Comparison of ENCODE assay signal across 13 cellular contexts in the genomic region with DNA sequence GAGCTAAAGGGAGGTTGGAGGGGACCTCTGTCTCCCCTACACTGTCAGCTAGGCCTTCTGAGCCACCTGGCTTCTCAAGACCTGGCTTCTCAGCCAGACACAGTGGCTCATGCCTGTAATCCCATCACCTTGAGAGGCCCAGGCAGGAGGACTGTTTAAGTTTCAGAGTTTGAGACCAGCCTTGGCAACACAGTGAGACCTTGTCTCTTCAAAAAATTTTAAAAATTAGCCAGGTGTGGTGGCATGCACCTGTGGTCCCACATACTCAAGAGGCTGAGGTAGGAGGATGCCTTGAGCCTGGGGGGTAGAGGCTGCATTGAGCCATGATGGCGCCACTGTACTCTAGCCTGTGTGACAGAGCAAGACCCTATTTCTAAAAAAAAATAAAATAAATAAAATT. TPM values are rescaled to one million over a fixed set of nuclear protein-coding genes. Genes with fewer than 3 reads are reported as not detected.
DNase-seq lines count a peak whose midpoint lies in the region; ATAC-seq and TF ChIP-seq lines count a peak whose summit lies in the region.
"Had no signal": no experiment of that assay in that cellular context is flagged by ENCODE, and none has a peak within 500 bp of the region (broad histone marks: within the 10 kb centered on the region; RNA-seq: fewer than 3 reads in every experiment).

No MANE protein-coding gene starts in this region.

- peaks cover 99% of the 10 kb centered on the region for H3K4me1 ChIP-seq in CD4-positive, CD25-positive, alpha-beta regulatory T cell (ENCODE audit: control insufficient read depth, insufficient read depth, low read length, poor library complexity, severe bottlenecking)
- H3K4me1 ChIP-seq in HUES6 (ENCODE audit: control insufficient read depth, insufficient read depth, low read length) (peaks cover 36% of the 10 kb centered on the region), mesenchymal stem cell (ENCODE audit: control insufficient read depth, insufficient read depth, low read depth, low read length) (peaks cover 22% of the 10 kb centered on the region)

- no peaks in the 10 kb centered on the region for H3K27me3 Mint-ChIP-seq in CD4-positive, CD25-positive, alpha-beta regulatory T cell
- H3K27me3 Mint-ChIP-seq in activated naive CD8-positive, alpha-beta T cell treated with anti-CD3 and anti-CD28 coated beads for 36 hours, result no peaks in the 10 kb centered on the region
- no peaks in the 10 kb centered on the region for H3K27me3 Mint-ChIP-seq in osteocyte (ENCODE audit: unreplicated experiment)

- no peak for DNase-seq in CD4-positive, CD25-positive, alpha-beta regulatory T cell
- no peak for DNase-seq in activated naive CD8-positive, alpha-beta T cell treated with anti-CD3 and anti-CD28 coated beads for 36 hours
- DNase-seq in mesenchymal stem cell (no peak), osteocyte (ENCODE audit: extremely low spot score, unreplicated experiment) (no peak), SW 1271 (lab: John Stamatoyannopoulos, UW) (no peak), G401 (ENCODE audit: low spot score) (no peak)
- DNase-seq: foreskin melanocyte, kidney, NCI-H1092, retina had no signal

- H2AFZ ChIP-seq in mesenchymal stem cell (ENCODE audit: low read depth, low read length), result no peak overlapping the region

- no peak for ATAC-seq in CD4-positive, CD25-positive, alpha-beta regulatory T cell (ENCODE audit: low read depth in 2 of 2)
- no peak for ATAC-seq in GM18498 (IDR thresholded peaks at IDR 0.05; ENCODE audit: unreplicated experiment)

- H3K79me1 ChIP-seq in mesenchymal stem cell (replicated peaks; ENCODE audit: low read length, poor library complexity, severe bottlenecking), result peaks cover 7% of the 10 kb centered on the region

- H2BK15ac ChIP-seq in mesenchymal stem cell (ENCODE audit: low read depth, poor library complexity, severe bottlenecking), result no peak overlapping the region

- H3K14ac ChIP-seq in mesenchymal stem cell (ENCODE audit: low read length in 2 of 2), result no peak overlapping the region

- H3K4me1 Mint-ChIP-seq in CD4-positive, CD25-positive, alpha-beta regulatory T cell, result peaks cover 50 to 94% (median 75%) of the 10 kb centered on the region in 4 donors
- peaks cover 87% of the 10 kb centered on the region for H3K4me1 Mint-ChIP-seq in activated naive CD8-positive, alpha-beta T cell treated with anti-CD3 and anti-CD28 coated beads for 36 hours
- peaks cover 27% of the 10 kb centered on the region for H3K4me1 Mint-ChIP-seq in osteocyte (ENCODE audit: unreplicated experiment)

- H4K91ac ChIP-seq in mesenchymal stem cell (ENCODE audit: low read length), result no peak overlapping the region

- H3K4me3 ChIP-seq in CD4-positive, CD25-positive, alpha-beta regulatory T cell (ENCODE audit: low read depth, low read length), result peak overlapping the region; percentile 12
- H3K4me3 ChIP-seq in HUES6 (ENCODE audit: low read depth, low read length) (no peak overlapping the region), mesenchymal stem cell (ENCODE audit: insufficient read depth in 1 of 2, low read depth in 1 of 2, low read length in 2 of 2) (no peak overlapping the region)
- H3K4me3 ChIP-seq: BLaER1 treated with 17β-estradiol and CSF1 and Interleukin-3, amounts not matched to agents 10 nM and 100 nM had no signal

- H3K27ac ChIP-seq in CD4-positive, CD25-positive, alpha-beta regulatory T cell (ENCODE audit: insufficient read depth, low read length, poor library complexity, severe bottlenecking), result peak overlapping the region; percentile 92
- H3K27ac ChIP-seq in HUES6 (ENCODE audit: low read depth, low read length) (peak overlapping the region; percentile 29; the same call in 1 of the 2 replicates), mesenchymal stem cell (ENCODE audit: low read length, poor library complexity, severe bottlenecking) (peak overlapping the region; percentile 15)

- H2BK120ac ChIP-seq in mesenchymal stem cell (ENCODE audit: low read depth, low read length), result no peak overlapping the region

- in situ Hi-C loops in G401 (cut with HindIII; ENCODE audit: low sequenced_read_pairs), result no loop called here

- peak overlapping the region in 1 of 2 experiments; percentile 6 for H3K18ac ChIP-seq in mesenchymal stem cell (ENCODE audit: low read depth in 1 of 2, low read length in 2 of 2)

- H2BK5ac ChIP-seq in mesenchymal stem cell (ENCODE audit: low read depth, low read length, poor library complexity, severe bottlenecking), result no peak overlapping the region

- no peaks in the 10 kb centered on the region for H3K27me3 ChIP-seq in CD4-positive, CD25-positive, alpha-beta regulatory T cell (ENCODE audit: control insufficient read depth, insufficient read depth, low read length)
- H3K27me3 ChIP-seq in HUES6 (ENCODE audit: control insufficient read depth, insufficient read depth, low read length) (no peaks in the 10 kb centered on the region), mesenchymal stem cell (ENCODE audit: control insufficient read depth in 1 of 2, insufficient read depth in 1 of 2, low read length in 2 of 2) (no peaks in the 10 kb centered on the region)
- H3K27me3 ChIP-seq: BLaER1 treated with 17β-estradiol and CSF1 and Interleukin-3, amounts not matched to agents 10 nM and 100 nM had no signal

- no peaks in the 10 kb centered on the region for H3K36me3 ChIP-seq in CD4-positive, CD25-positive, alpha-beta regulatory T cell (ENCODE audit: control insufficient read depth, insufficient read depth, low read length)
- H3K36me3 ChIP-seq in HUES6 (ENCODE audit: control insufficient read depth, insufficient read depth, low read length) (no peaks in the 10 kb centered on the region), mesenchymal stem cell (ENCODE audit: control insufficient read depth in 1 of 2, insufficient read depth in 2 of 2, low read depth in 1 of 2, low read length in 2 of 2) (no peaks in the 10 kb centered on the region)

- no peaks in the 10 kb centered on the region for H3K9me3 ChIP-seq in CD4-positive, CD25-positive, alpha-beta regulatory T cell (ENCODE audit: control insufficient read depth in 2 of 2, low read length in 2 of 2)
- H3K9me3 ChIP-seq in HUES6 (ENCODE audit: control insufficient read depth, insufficient read depth, low read depth, low read length) (no peaks in the 10 kb centered on the region), mesenchymal stem cell (ENCODE audit: control insufficient read depth, low read length) (no peaks in the 10 kb centered on the region)

- H3K4ac ChIP-seq in mesenchymal stem cell (ENCODE audit: low read depth in 1 of 2, low read length in 2 of 2), result peak overlapping the region in 1 of 2 experiments; percentile 13

- no CpG with 5 or more reads among the region's 1 CpG for WGBS in mesenchymal stem cell

- peak overlapping the region; percentile 8 to 66 (median 48) for H3K4me3 Mint-ChIP-seq in CD4-positive, CD25-positive, alpha-beta regulatory T cell
- peak overlapping the region; percentile 53 for H3K4me3 Mint-ChIP-seq in activated naive CD8-positive, alpha-beta T cell treated with anti-CD3 and anti-CD28 coated beads for 36 hours
- H3K4me3 Mint-ChIP-seq in osteocyte (ENCODE audit: unreplicated experiment), result no peak overlapping the region

- H3K36me3 Mint-ChIP-seq in CD4-positive, CD25-positive, alpha-beta regulatory T cell, result peaks cover 2% of the 10 kb centered on the region
- peaks cover 22% of the 10 kb centered on the region for H3K36me3 Mint-ChIP-seq in activated naive CD8-positive, alpha-beta T cell treated with anti-CD3 and anti-CD28 coated beads for 36 hours
- peaks cover under 1% of the 10 kb centered on the region for H3K36me3 Mint-ChIP-seq in osteocyte (ENCODE audit: unreplicated experiment)

- H4K8ac ChIP-seq in mesenchymal stem cell (ENCODE audit: low read length), result no peak overlapping the region

- H3K9ac ChIP-seq in HUES6 (ENCODE audit: low read length), result no peak overlapping the region
- H3K9ac ChIP-seq in mesenchymal stem cell (ENCODE audit: low read length), result no peak overlapping the region
- H3K9ac ChIP-seq: BLaER1 treated with 17β-estradiol and CSF1 and Interleukin-3, amounts not matched to agents 10 nM and 100 nM had no signal

- H3K23ac ChIP-seq in mesenchymal stem cell (ENCODE audit: low read length in 2 of 2), result no peak overlapping the region

- no peak overlapping the region for H2BK12ac ChIP-seq in mesenchymal stem cell (ENCODE audit: low read length in 2 of 2)

- TF ChIP-seq CTCF in osteocyte (IDR thresholded peaks at IDR 0.05), result no peak

- H3K27ac Mint-ChIP-seq in CD4-positive, CD25-positive, alpha-beta regulatory T cell, result peak overlapping the region; percentile 90 to 99 (median 98)
- peak overlapping the region; percentile 89 for H3K27ac Mint-ChIP-seq in activated naive CD8-positive, alpha-beta T cell treated with anti-CD3 and anti-CD28 coated beads for 36 hours
- no peak overlapping the region for H3K27ac Mint-ChIP-seq in osteocyte (ENCODE audit: unreplicated experiment)

- no peaks in the 10 kb centered on the region for H3K9me3 Mint-ChIP-seq in CD4-positive, CD25-positive, alpha-beta regulatory T cell
- no peaks in the 10 kb centered on the region for H3K9me3 Mint-ChIP-seq in activated naive CD8-positive, alpha-beta T cell treated with anti-CD3 and anti-CD28 coated beads for 36 hours
- no peaks in the 10 kb centered on the region for H3K9me3 Mint-ChIP-seq in osteocyte (ENCODE audit: unreplicated experiment)

- H3K4me2 ChIP-seq in mesenchymal stem cell (ENCODE audit: low read length, poor library complexity, severe bottlenecking), result no peak overlapping the region

- peak overlapping the region; percentile 5 for H2AK5ac ChIP-seq in mesenchymal stem cell (ENCODE audit: low read length, severe bottlenecking)

RNA-seq across cellular contexts. Expression of a gene that starts 33.1 kb away (rescaled TPM):
- total RNA-seq in CD4-positive, CD25-positive, alpha-beta regulatory T cell, result 156 TPM
- 10 to 100 TPM; 41.3 to 68.8 (median 49.1) TPM for polyA plus RNA-seq in CD4-positive, CD25-positive, alpha-beta regulatory T cell
- 100 to 1,000 TPM; 111 to 118 TPM for total RNA-seq in activated naive CD8-positive, alpha-beta T cell treated with anti-CD3 and anti-CD28 coated beads for 36 hours
- 53.7 TPM for polyA plus RNA-seq in mesenchymal stem cell (2013, experiment 1 of 2)
- 51.9 TPM for polyA plus RNA-seq in mesenchymal stem cell (2013, experiment 2 of 2)
- 41.1 and 52.7 TPM in 2 replicates for total RNA-seq in osteocyte
- total RNA-seq in G401 (2014; rRNA removed; shearing (Covaris generic)), result 39.2 and 83.4 TPM in 2 replicates

Comparison
In these comparisons a context has a peak if more than half of its experiments do, and no peak if none do; other contexts are left out.
1. H3K27ac ChIP-seq: peak in every context shown above with its lines; median percentile 92 in CD4-positive, CD25-positive, alpha-beta regulatory T cell; 29 in HUES6; 15 in mesenchymal stem cell.